Comparison of ENCODE assay signal across 18 cellular contexts in genomic region chr11:34976496-34976895, GRCh38.
A peak's percentile ranks its signal among the peaks of the same experiment; 100 is the strongest.
DNase-seq lines count a peak whose midpoint lies in the region; ATAC-seq, FAIRE-seq and TF ChIP-seq lines count a peak whose summit lies in the region.
"Had no signal": no experiment of that assay in that cellular context is flagged by ENCODE, and none has a peak within 500 bp of the region (broad histone marks: within the 10 kb centered on the region; RNA-seq: fewer than 3 reads in every experiment).

No MANE protein-coding gene starts in this region.

- TF ChIP-seq CTCF in keratinocyte (optimal IDR thresholded peaks at IDR 0.05 in 1 of 3, IDR thresholded peaks at IDR 0.05 in 1 of 3, conservative IDR thresholded peaks at IDR 0.05 in 1 of 3; ENCODE audit: extremely low read depth in 1 of 3, insufficient read depth in 2 of 3, low read length in 3 of 3), result no peak

- CTCF ChIA-PET in activated naive CD4-positive, alpha-beta T cell treated with anti-CD3 and anti-CD28 coated beads for 36 hours (lab: Charles Lee), result interaction anchor here (1.6 kb wide), 1 partner anchor 10 kb away, joined by 3 read pairs; no protein-coding TSS in a partner anchor

- H3K36me3 Mint-ChIP-seq in activated naive CD4-positive, alpha-beta T cell treated with anti-CD3 and anti-CD28 coated beads, Interleukin-2, amount 50 U/mL, for 24 hours, result peaks cover 49% of the 10 kb centered on the region
- H3K36me3 Mint-ChIP-seq in activated naive CD4-positive, alpha-beta T cell treated with anti-CD3 and anti-CD28 coated beads for 36 hours (ENCODE audit: low read depth), result peaks cover 39% of the 10 kb centered on the region
- H3K36me3 Mint-ChIP-seq in T-helper 17 cell (ENCODE audit: low read depth), result peaks cover 27% of the 10 kb centered on the region
- peaks cover 50% of the 10 kb centered on the region for H3K36me3 Mint-ChIP-seq in activated T-helper 2 cell treated with anti-CD3 and anti-CD28 coated beads, Interferon-gamma antibody, Interleukin-2, Interleukin-4, amounts not matched to agents 10 μg/mL and 5 μg/mL and 100 μg/mL, durations not matched to agents 14 hours and 24 hours and 36 hours (ENCODE audit: low read depth)

- dilution Hi-C loops in keratinocyte (cut with MboI; ENCODE audit: extremely low pct_ligation_motif_present, low sequenced_read_pairs), result no loop called here

- no peaks in the 10 kb centered on the region for H3K9me3 ChIP-seq in T-helper 17 cell (ENCODE audit: control insufficient read depth, low read length, poor library complexity, severe bottlenecking)
- no peaks in the 10 kb centered on the region for H3K9me3 ChIP-seq in keratinocyte (ENCODE audit: control insufficient read depth, low read depth, low read length)
- H3K9me3 ChIP-seq: esophagus squamous epithelium had no signal

- ATAC-seq in T-helper 17 cell (no peak), GM21447 (IDR thresholded peaks at IDR 0.05; ENCODE audit: unreplicated experiment) (no peak)
- ATAC-seq: activated CD8-positive, alpha-beta T cell treated with anti-CD3 and anti-CD28 coated beads for 36 hours had no signal

- peak overlapping the region in 1 of 3 experiments; percentile 26 for H3K4me3 ChIP-seq in keratinocyte (ENCODE audit: control insufficient read depth in 2 of 3, extremely low read depth in 1 of 3, insufficient read depth in 2 of 3, low read depth in 1 of 3, low read length in 3 of 3)
- H3K4me3 ChIP-seq: esophagus squamous epithelium had no signal

- H3K36me3 ChIP-seq in keratinocyte (ENCODE audit: control insufficient read depth in 2 of 2, extremely low read depth in 1 of 2, insufficient read depth in 2 of 2, low read length in 2 of 2), result no peaks in the 10 kb centered on the region

- FAIRE-seq in keratinocyte (lab: Jason Lieb, UNC), result no peak

- no peaks in the 10 kb centered on the region for H4K20me1 ChIP-seq in keratinocyte (ENCODE audit: control insufficient read depth, extremely low read depth, insufficient read depth, low read length)

- no peak overlapping the region for H3K4me3 Mint-ChIP-seq in activated naive CD4-positive, alpha-beta T cell treated with anti-CD3 and anti-CD28 coated beads, Interleukin-2, amount 50 U/mL, for 24 hours
- no peak overlapping the region for H3K4me3 Mint-ChIP-seq in activated naive CD4-positive, alpha-beta T cell treated with anti-CD3 and anti-CD28 coated beads for 36 hours
- no peak overlapping the region for H3K4me3 Mint-ChIP-seq in T-helper 17 cell
- H3K4me3 Mint-ChIP-seq in activated T-helper 2 cell treated with anti-CD3 and anti-CD28 coated beads, Interferon-gamma antibody, Interleukin-2, Interleukin-4, amounts not matched to agents 10 μg/mL and 5 μg/mL and 100 μg/mL, durations not matched to agents 14 hours and 24 hours and 36 hours (ENCODE audit: low read depth), result no peak overlapping the region
- H3K4me3 Mint-ChIP-seq: activated CD8-positive, alpha-beta T cell treated with anti-CD3 and anti-CD28 coated beads for 36 hours; IgD-negative memory B cell had no signal

- no peaks in the 10 kb centered on the region for H3K9me1 ChIP-seq in keratinocyte (ENCODE audit: control insufficient read depth, extremely low read depth, insufficient read depth, low read length)

- no peak overlapping the region for H2AFZ ChIP-seq in keratinocyte (ENCODE audit: control insufficient read depth, low read length)

- H3K9ac ChIP-seq in keratinocyte (ENCODE audit: control insufficient read depth, extremely low read depth, insufficient read depth, low read length), result no peak overlapping the region

- peak overlapping the region; percentile 44 for H3K27ac ChIP-seq in keratinocyte (ENCODE audit: control insufficient read depth, insufficient read depth, low read length)
- H3K27ac ChIP-seq: C4-2B, WERI-Rb-1 had no signal

- no peaks in the 10 kb centered on the region for H3K27me3 ChIP-seq in keratinocyte (ENCODE audit: control insufficient read depth, extremely low read depth, insufficient read depth, low read length)
- H3K27me3 ChIP-seq: esophagus squamous epithelium had no signal

- peak overlapping the region; percentile 6 for H3K27ac Mint-ChIP-seq in activated naive CD4-positive, alpha-beta T cell treated with anti-CD3 and anti-CD28 coated beads, Interleukin-2, amount 50 U/mL, for 24 hours
- H3K27ac Mint-ChIP-seq in activated naive CD4-positive, alpha-beta T cell treated with anti-CD3 and anti-CD28 coated beads for 36 hours, result no peak overlapping the region
- peak overlapping the region; percentile 39 for H3K27ac Mint-ChIP-seq in T-helper 17 cell
- H3K27ac Mint-ChIP-seq in activated T-helper 2 cell treated with anti-CD3 and anti-CD28 coated beads, Interferon-gamma antibody, Interleukin-2, Interleukin-4, amounts not matched to agents 10 μg/mL and 5 μg/mL and 100 μg/mL, durations not matched to agents 14 hours and 24 hours and 36 hours, result no peak overlapping the region
- H3K27ac Mint-ChIP-seq: activated CD8-positive, alpha-beta T cell treated with anti-CD3 and anti-CD28 coated beads for 36 hours; IgD-negative memory B cell had no signal

- peaks cover 41% of the 10 kb centered on the region for H3K4me1 Mint-ChIP-seq in activated naive CD4-positive, alpha-beta T cell treated with anti-CD3 and anti-CD28 coated beads, Interleukin-2, amount 50 U/mL, for 24 hours
- peaks cover 12% of the 10 kb centered on the region for H3K4me1 Mint-ChIP-seq in activated naive CD4-positive, alpha-beta T cell treated with anti-CD3 and anti-CD28 coated beads for 36 hours (ENCODE audit: low read depth)
- H3K4me1 Mint-ChIP-seq in T-helper 17 cell, result peaks cover 6% of the 10 kb centered on the region
- H3K4me1 Mint-ChIP-seq in activated T-helper 2 cell treated with anti-CD3 and anti-CD28 coated beads, Interferon-gamma antibody, Interleukin-2, Interleukin-4, amounts not matched to agents 10 μg/mL and 5 μg/mL and 100 μg/mL, durations not matched to agents 14 hours and 24 hours and 36 hours (ENCODE audit: low read depth), result peaks cover 16% of the 10 kb centered on the region

- H3K4me1 ChIP-seq in keratinocyte (ENCODE audit: control insufficient read depth, extremely low read depth, insufficient read depth, low read length), result peaks cover 35% of the 10 kb centered on the region

- H3K27me3 Mint-ChIP-seq in activated naive CD4-positive, alpha-beta T cell treated with anti-CD3 and anti-CD28 coated beads, Interleukin-2, amount 50 U/mL, for 24 hours, result no peaks in the 10 kb centered on the region
- no peaks in the 10 kb centered on the region for H3K27me3 Mint-ChIP-seq in activated naive CD4-positive, alpha-beta T cell treated with anti-CD3 and anti-CD28 coated beads for 36 hours (ENCODE audit: low read depth)
- no peaks in the 10 kb centered on the region for H3K27me3 Mint-ChIP-seq in T-helper 17 cell
- no peaks in the 10 kb centered on the region for H3K27me3 Mint-ChIP-seq in activated T-helper 2 cell treated with anti-CD3 and anti-CD28 coated beads, Interferon-gamma antibody, Interleukin-2, Interleukin-4, amounts not matched to agents 10 μg/mL and 5 μg/mL and 100 μg/mL, durations not matched to agents 14 hours and 24 hours and 36 hours (ENCODE audit: low read depth)
- H3K27me3 Mint-ChIP-seq: activated CD8-positive, alpha-beta T cell treated with anti-CD3 and anti-CD28 coated beads for 36 hours; IgD-negative memory B cell had no signal

- H3K9me3 Mint-ChIP-seq in activated naive CD4-positive, alpha-beta T cell treated with anti-CD3 and anti-CD28 coated beads, Interleukin-2, amount 50 U/mL, for 24 hours, result no peaks in the 10 kb centered on the region
- peaks cover 3% of the 10 kb centered on the region for H3K9me3 Mint-ChIP-seq in activated naive CD4-positive, alpha-beta T cell treated with anti-CD3 and anti-CD28 coated beads for 36 hours
- peaks cover 4% of the 10 kb centered on the region for H3K9me3 Mint-ChIP-seq in activated T-helper 2 cell treated with anti-CD3 and anti-CD28 coated beads, Interferon-gamma antibody, Interleukin-2, Interleukin-4, amounts not matched to agents 10 μg/mL and 5 μg/mL and 100 μg/mL, durations not matched to agents 14 hours and 24 hours and 36 hours
- H3K9me3 Mint-ChIP-seq: activated CD8-positive, alpha-beta T cell treated with anti-CD3 and anti-CD28 coated beads for 36 hours; IgD-negative memory B cell had no signal

- H3K79me2 ChIP-seq in keratinocyte (ENCODE audit: control insufficient read depth, insufficient read depth, low read length), result peaks cover 3% of the 10 kb centered on the region

- no peak for DNase-seq in activated naive CD4-positive, alpha-beta T cell treated with anti-CD3 and anti-CD28 coated beads for 36 hours
- DNase-seq in T-helper 17 cell (no peak), keratinocyte (ENCODE audit: low read depth, low spot score) (no peak), superior temporal gyrus (ENCODE audit: extremely low spot score) (peak; percentile 58), NCI-H187 treated with DMSO at 0.1 percent for 48 hours (lab: John Stamatoyannopoulos, UW) (no peak)
- DNase-seq in activated T-helper 2 cell treated with anti-CD3 and anti-CD28 coated beads, Interferon-gamma antibody, Interleukin-2, Interleukin-4, amounts not matched to agents 10 μg/mL and 5 μg/mL and 100 μg/mL, durations not matched to agents 14 hours and 24 hours and 36 hours (ENCODE audit: low spot score), result no peak
- DNase-seq: 8988T; activated CD8-positive, alpha-beta T cell treated with anti-CD3 and anti-CD28 coated beads for 36 hours; activated T-cell treated with anti-CD3 and anti-CD28 coated beads, Interleukin-2, amount 50 U/mL, for 48 hours; esophagus squamous epithelium; MV-4-11; NCI-H2081; Right ventricle myocardium superior; WERI-Rb-1 had no signal

- intact Hi-C loops in activated naive CD4-positive, alpha-beta T cell treated with anti-CD3 and anti-CD28 coated beads for 36 hours (cut with micrococcal nuclease), result no loop called here
- intact Hi-C loops in activated T-helper 2 cell treated with anti-CD3 and anti-CD28 coated beads, Interferon-gamma antibody, Interleukin-2, Interleukin-4, amounts not matched to agents 10 μg/mL and 5 μg/mL and 100 μg/mL, durations not matched to agents 14 hours and 24 hours and 36 hours (cut with micrococcal nuclease), result no loop called here

- H3K4me2 ChIP-seq in keratinocyte (ENCODE audit: control insufficient read depth, extremely low read depth, insufficient read depth, low read depth, low read length), result peak overlapping the region; percentile 56

Comparison
In these comparisons a context has a peak if more than half of its experiments do, and no peak if none do; other contexts are left out.
1. H3K27ac Mint-ChIP-seq: peak in activated naive CD4-positive, alpha-beta T cell treated with anti-CD3 and anti-CD28 coated beads, Interleukin-2, amount 50 U/mL, for 24 hours (single experiment) and T-helper 17 cell (single experiment); none in activated naive CD4-positive, alpha-beta T cell treated with anti-CD3 and anti-CD28 coated beads for 36 hours (single experiment) and activated T-helper 2 cell treated with anti-CD3 and anti-CD28 coated beads, Interferon-gamma antibody, Interleukin-2, Interleukin-4, amounts not matched to agents 10 μg/mL and 5 μg/mL and 100 μg/mL, durations not matched to agents 14 hours and 24 hours and 36 hours (single experiment).